In genomic region chr9:128999581-129000206, GRCh38 we compare ENCODE assay signal across 29 cellular contexts. TPM values are rescaled to one million over a fixed set of nuclear protein-coding genes. Genes with fewer than 3 reads are reported as not detected.
A peak's percentile ranks its signal among the peaks of the same experiment; 100 is the strongest.
DNase-seq lines count a peak whose midpoint lies in the region; ATAC-seq, FAIRE-seq and TF ChIP-seq lines count a peak whose summit lies in the region.
"Had no signal": no experiment of that assay in that cellular context is flagged by ENCODE, and none has a peak within 500 bp of the region (broad histone marks: within the 10 kb centered on the region; RNA-seq: fewer than 3 reads in every experiment).

No MANE protein-coding gene starts in this region.

- POLR2A ChIA-PET in CD8-positive, alpha-beta T cell (lab: Charles Lee), result no interaction called here

- no peak overlapping the region for H3K4me3 ChIP-seq in CD8-positive, alpha-beta T cell (ENCODE audit: low read depth, low read length)
- H3K4me3 ChIP-seq in astrocyte (ENCODE audit: insufficient read depth, low read depth, low read length) (no peak overlapping the region), neural cell (ENCODE audit: low read length) (no peak overlapping the region), lower leg skin (ENCODE audit: low read depth, poor library complexity, severe bottlenecking) (no peak overlapping the region)
- H3K4me3 ChIP-seq: ascending aorta; BLaER1 treated with 17β-estradiol and CSF1 and Interleukin-3, amounts not matched to agents 10 nM and 100 nM; right lobe of liver; SK-N-MC; upper lobe of left lung had no signal

- 86 to 90% methylated on average over 13 of the region's 13 CpGs for WGBS in lower leg skin, 2 donors

- H3K79me2 ChIP-seq in astrocyte (ENCODE audit: insufficient read depth, low read length) (no peaks in the 10 kb centered on the region), neural cell (replicated peaks; ENCODE audit: insufficient read depth, low read length) (no peaks in the 10 kb centered on the region)

- no peak for FAIRE-seq in astrocyte (lab: Jason Lieb, UNC)
- FAIRE-seq: endometrium, frontal cortex, GM12892 had no signal

- H4K20me1 ChIP-seq in astrocyte (ENCODE audit: insufficient read depth, low read length) (peaks cover 9% of the 10 kb centered on the region), neural cell (ENCODE audit: insufficient read depth) (no peaks in the 10 kb centered on the region)

- no peak for TF ChIP-seq CTCF in CD8-positive, alpha-beta T cell (IDR thresholded peaks at IDR 0.05)
- no peak for TF ChIP-seq CTCF in astrocyte (IDR thresholded peaks at IDR 0.05; ENCODE audit: insufficient read depth, low read depth, low read length)
- no peak for TF ChIP-seq CTCF in neural cell (IDR thresholded peaks at IDR 0.05; ENCODE audit: poor library complexity, severe bottlenecking)
- TF ChIP-seq CTCF in lower leg skin (IDR thresholded peaks at IDR 0.05), result no peak

- no peak overlapping the region for H3K4me3 Mint-ChIP-seq in CD8-positive, alpha-beta T cell
- peak overlapping the region; percentile 34 for H3K4me3 Mint-ChIP-seq in astrocyte (ENCODE audit: unreplicated experiment)
- H3K4me3 Mint-ChIP-seq: activated CD8-positive, alpha-beta T cell treated with anti-CD3 and anti-CD28 coated beads, Interleukin-2, amount 10 ng/mL, durations not matched to agents 7 days and 5 days had no signal

- no peak overlapping the region for H3K4me2 ChIP-seq in astrocyte (ENCODE audit: low read length)
- H3K4me2 ChIP-seq in neural cell (ENCODE audit: low read length), result no peak overlapping the region
- H3K4me2 ChIP-seq: BLaER1 treated with 17β-estradiol and CSF1 and Interleukin-3, amounts not matched to agents 10 nM and 100 nM; KMS-11 had no signal

- H2AFZ ChIP-seq in astrocyte (ENCODE audit: low read depth, low read length) (no peak overlapping the region), neural cell (ENCODE audit: low read depth, low read length) (no peak overlapping the region)

- H3K9ac ChIP-seq in astrocyte (ENCODE audit: low read length) (no peak overlapping the region), neural cell (ENCODE audit: low read length) (no peak overlapping the region)
- H3K9ac ChIP-seq: KMS-11 had no signal

- no peaks in the 10 kb centered on the region for H3F3A ChIP-seq in neural cell (ENCODE audit: insufficient read depth, low read length, poor library complexity, severe bottlenecking)

- H3K27me3 Mint-ChIP-seq in CD8-positive, alpha-beta T cell (ENCODE audit: low read depth), result no peaks in the 10 kb centered on the region
- H3K27me3 Mint-ChIP-seq in astrocyte (ENCODE audit: low read depth, unreplicated experiment), result no peaks in the 10 kb centered on the region
- H3K27me3 Mint-ChIP-seq: progenitor cell of endocrine pancreas had no signal

- peaks cover 76% of the 10 kb centered on the region for H3K36me3 ChIP-seq in CD8-positive, alpha-beta T cell (ENCODE audit: insufficient read depth, low read length)
- H3K36me3 ChIP-seq in astrocyte (ENCODE audit: insufficient read depth, low read length), result peaks cover 52% of the 10 kb centered on the region
- H3K36me3 ChIP-seq in neural cell (ENCODE audit: insufficient read depth, low read length), result peaks cover 7% of the 10 kb centered on the region

- CTCF ChIA-PET in CD8-positive, alpha-beta T cell (lab: Charles Lee), result interaction anchor here (0.6 kb wide), 1 partner anchor 1100 kb away, joined by 3 read pairs; no protein-coding TSS in a partner anchor

- no peak for TF ChIP-seq EP300 in neural cell (conservative IDR thresholded peaks at IDR 0.05; ENCODE audit: poor library complexity, severe bottlenecking)

- peak; percentile 30 for DNase-seq in activated effector memory CD4-positive, alpha-beta T cell treated with anti-CD3 and anti-CD28 coated beads, Interleukin-2, amount 50 U/mL, for 16 hours
- no peak for DNase-seq in activated effector memory CD4-positive, alpha-beta T cell treated with Interleukin-2 at 50 U/mL for 16 hours
- DNase-seq in CD8-positive, alpha-beta T cell, result no peak
- DNase-seq in astrocyte (ENCODE audit: low read depth) (no peak), inferior parietal cortex (ENCODE audit: extremely low spot score) (no peak), lower leg skin (ENCODE audit: low spot score in 2 of 2) (no peak), glomerular visceral epithelial cell (ENCODE audit: extremely low spot score) (no peak)
- DNase-seq: activated CD8-positive, alpha-beta T cell treated with anti-CD3 and anti-CD28 coated beads, Interleukin-2, amount 10 ng/mL, durations not matched to agents 7 days and 5 days; caudate nucleus; left colon; mesendoderm; NCI-H1436; NCI-H2081 treated with DMSO at 0.1 percent for 48 hours; NCI-H446; NCI-H774; right lobe of liver; stimulated activated CD4-positive, alpha-beta T cell treated with anti-CD3 and anti-CD28 coated beads, Interleukin-2, amount 100 ng/mL, for 48 hours; upper lobe of left lung; WERI-Rb-1 had no signal

- no peak for ATAC-seq in CD8-positive, alpha-beta T cell
- ATAC-seq: activated CD8-positive, alpha-beta T cell treated with anti-CD3 and anti-CD28 coated beads, Interleukin-2, amount 10 ng/mL, durations not matched to agents 7 days and 5 days; left colon had no signal

- H3K9me3 ChIP-seq in CD8-positive, alpha-beta T cell (ENCODE audit: low read length), result no peaks in the 10 kb centered on the region
- H3K9me3 ChIP-seq in astrocyte (ENCODE audit: insufficient read depth, low read depth, low read length), result no peaks in the 10 kb centered on the region
- no peaks in the 10 kb centered on the region for H3K9me3 ChIP-seq in neural cell (ENCODE audit: low read length)
- H3K9me3 ChIP-seq: ascending aorta; BLaER1 treated with 17β-estradiol and CSF1 and Interleukin-3, amounts not matched to agents 10 nM and 100 nM; right lobe of liver; upper lobe of left lung had no signal

- no peaks in the 10 kb centered on the region for H3K9me2 ChIP-seq in neural cell (ENCODE audit: insufficient read depth, low read length)

- no peaks in the 10 kb centered on the region for H3K4me1 ChIP-seq in CD8-positive, alpha-beta T cell (ENCODE audit: insufficient read depth, low read length)
- no peaks in the 10 kb centered on the region for H3K4me1 ChIP-seq in astrocyte (ENCODE audit: insufficient read depth, low read length)
- H3K4me1 ChIP-seq: ascending aorta, right lobe of liver, upper lobe of left lung had no signal

- no peaks in the 10 kb centered on the region for H3K4me1 Mint-ChIP-seq in CD8-positive, alpha-beta T cell (ENCODE audit: low read depth)
- no peaks in the 10 kb centered on the region for H3K4me1 Mint-ChIP-seq in astrocyte (ENCODE audit: low read depth, unreplicated experiment)

- no peaks in the 10 kb centered on the region for H3K27me3 ChIP-seq in CD8-positive, alpha-beta T cell (ENCODE audit: insufficient read depth, low read length)
- H3K27me3 ChIP-seq in astrocyte (ENCODE audit: insufficient read depth, low read length) (no peaks in the 10 kb centered on the region), neural cell (ENCODE audit: insufficient read depth, low read depth, low read length) (no peaks in the 10 kb centered on the region)
- H3K27me3 ChIP-seq: ascending aorta; BLaER1 treated with 17β-estradiol and CSF1 and Interleukin-3, amounts not matched to agents 10 nM and 100 nM; right lobe of liver; upper lobe of left lung had no signal

- intact Hi-C loops in CD8-positive, alpha-beta T cell (cut with DNase I, micrococcal nuclease), result no loop called here
- intact Hi-C loops in lower leg skin (cut with DNase I; ENCODE audit: low total_unique reads), result loop anchor here (10.0 kb wide), 1 partner anchor 1505 kb away; no protein-coding TSS in a partner anchor

- H3K27ac ChIP-seq in CD8-positive, alpha-beta T cell (ENCODE audit: low read depth, low read length), result no peak overlapping the region
- H3K27ac ChIP-seq in astrocyte (ENCODE audit: low read depth, low read length) (no peak overlapping the region), neural cell (ENCODE audit: low read length) (no peak overlapping the region)
- H3K27ac ChIP-seq: ascending aorta; BLaER1 treated with 17β-estradiol and CSF1 and Interleukin-3, amounts not matched to agents 10 nM and 100 nM; KMS-11; right lobe of liver; SK-N-MC; upper lobe of left lung; WERI-Rb-1 had no signal

- H3K9me3 Mint-ChIP-seq in CD8-positive, alpha-beta T cell, result no peaks in the 10 kb centered on the region
- no peaks in the 10 kb centered on the region for H3K9me3 Mint-ChIP-seq in astrocyte (ENCODE audit: unreplicated experiment)
- H3K9me3 Mint-ChIP-seq: activated naive CD4-positive, alpha-beta T cell treated with anti-CD3 and anti-CD28 coated beads, Interleukin-2, amount 50 U/mL, for 72 hours had no signal

- TF ChIP-seq RAD21 in neural cell (conservative IDR thresholded peaks at IDR 0.05), result no peak

- peaks cover 87% of the 10 kb centered on the region for H3K36me3 Mint-ChIP-seq in CD8-positive, alpha-beta T cell
- H3K36me3 Mint-ChIP-seq in astrocyte (ENCODE audit: low read depth, unreplicated experiment), result peaks cover 38% of the 10 kb centered on the region

- TF ChIP-seq POLR2A in lower leg skin (IDR thresholded peaks at IDR 0.05), result no peak

- H3K27ac Mint-ChIP-seq in CD8-positive, alpha-beta T cell, result peak overlapping the region; percentile 27
- H3K27ac Mint-ChIP-seq in astrocyte (ENCODE audit: unreplicated experiment), result peak overlapping the region; percentile 30
- H3K27ac Mint-ChIP-seq: activated CD8-positive, alpha-beta T cell treated with anti-CD3 and anti-CD28 coated beads, Interleukin-2, amount 10 ng/mL, durations not matched to agents 7 days and 5 days; progenitor cell of endocrine pancreas had no signal

TF ChIP-seq in neural cell, 6 proteins besides CTCF, POLR2A, EP300 and RAD21:
- TF ChIP-seq POLR2AphosphoS5 (IDR thresholded peaks at IDR 0.05) (peak; percentile 5), TAF1 (IDR thresholded peaks at IDR 0.05; ENCODE audit: low read depth) (no peak)

RNA-seq across cellular contexts. Expression of gene SH3GLB2, which starts 28.4 kb away (rescaled TPM):
- 10 to 100 TPM; 64.9 to 68.3 TPM for total RNA-seq in CD8-positive, alpha-beta T cell
- total RNA-seq in astrocyte (35.0 and 38.0 TPM in 2 replicates), lower leg skin (100 to 1,000 TPM; 177 to 378 (median 207) TPM)
- 128 and 160 TPM in 2 replicates for polyA plus RNA-seq in neural cell
- 70.7 and 73.8 TPM in 2 replicates for polyA minus RNA-seq in neural cell

RNA-seq across cellular contexts. Expression of gene MIGA2, which starts 36.7 kb away (rescaled TPM):
- total RNA-seq in CD8-positive, alpha-beta T cell, result 10 to 100 TPM; 63.5 to 69.0 TPM
- total RNA-seq in astrocyte (23.1 and 23.8 TPM in 2 replicates), lower leg skin (10 to 100 TPM; 37.7 to 66.1 (median 47.4) TPM)
- polyA plus RNA-seq in neural cell, result 42.4 and 73.6 TPM in 2 replicates
- 23.9 and 27.1 TPM in 2 replicates for polyA minus RNA-seq in neural cell

RNA-seq across cellular contexts. Expression of gene NUP188, which starts 52.2 kb away (rescaled TPM):
- 10 to 100 TPM; 48.7 to 49.0 TPM for total RNA-seq in CD8-positive, alpha-beta T cell
- total RNA-seq in astrocyte, result 40.4 and 45.6 TPM in 2 replicates
- 21.2 and 24.0 TPM in 2 replicates for polyA plus RNA-seq in neural cell
- polyA minus RNA-seq in neural cell, result 49.7 and 62.0 TPM in 2 replicates
- total RNA-seq in lower leg skin, result 10 to 100 TPM; 32.8 to 44.3 (median 36.1) TPM

RNA-seq across cellular contexts. Expression of gene DOLK, which starts 52.3 kb away (rescaled TPM):
- 10 to 100 TPM; 10.4 to 10.7 TPM for total RNA-seq in CD8-positive, alpha-beta T cell
- total RNA-seq in astrocyte (19.8 and 22.1 TPM in 2 replicates), lower leg skin (10 to 100 TPM in 3 of 4 donors, 1 to 10 TPM in 1; 9.8 to 16.4 (median 11.9) TPM)
- 11.3 and 14.4 TPM in 2 replicates for polyA plus RNA-seq in neural cell
- polyA minus RNA-seq in neural cell, result 22.9 and 28.7 TPM in 2 replicates
